In genomic region chr9:127754099-127754760, GRCh38 we compare ENCODE assay signal across 1 cellular context.
TF ChIP-seq lines count a peak whose summit lies in the region.

No MANE protein-coding gene starts in this region.

TF ChIP-seq in WTC11, 78 proteins besides CTCF, POLR2A, EP300 and RAD21 (continued from another document):
- TF ChIP-seq SOX15 (CRISPR knock-in tag; IDR thresholded peaks at IDR 0.05), result no peak
- TF ChIP-seq TCF7 (CRISPR knock-in tag; IDR thresholded peaks at IDR 0.05; ENCODE audit: low read depth), result no peak
- TF ChIP-seq NR2C2 (CRISPR knock-in tag; IDR thresholded peaks at IDR 0.05), result no peak
- peak; percentile 41; the same call in 1 of the 2 replicates for TF ChIP-seq ARID4B (CRISPR knock-in tag; IDR thresholded peaks at IDR 0.05; ENCODE audit: borderline replicate concordance)
- no peak for TF ChIP-seq AR (CRISPR knock-in tag; IDR thresholded peaks at IDR 0.05)
- TF ChIP-seq TEAD4 (CRISPR knock-in tag; IDR thresholded peaks at IDR 0.05), result no peak
- TF ChIP-seq ZNF396 (CRISPR knock-in tag; IDR thresholded peaks at IDR 0.05; ENCODE audit: borderline replicate concordance), result no peak
- no peak for TF ChIP-seq KAT7 (CRISPR knock-in tag; IDR thresholded peaks at IDR 0.05; ENCODE audit: borderline replicate concordance)
- TF ChIP-seq FOXP1 (CRISPR knock-in tag; IDR thresholded peaks at IDR 0.05; ENCODE audit: borderline replicate concordance), result no peak
- TF ChIP-seq SMAD3 (CRISPR knock-in tag; IDR thresholded peaks at IDR 0.05; ENCODE audit: borderline replicate concordance), result no peak
- peak; percentile 69 for TF ChIP-seq SP1 (CRISPR knock-in tag; conservative IDR thresholded peaks at IDR 0.05)
- TF ChIP-seq ZNF423 (CRISPR knock-in tag; IDR thresholded peaks at IDR 0.05), result no peak
- no peak for TF ChIP-seq GRHL2 (CRISPR knock-in tag; IDR thresholded peaks at IDR 0.05; ENCODE audit: insufficient replicate concordance, severe bottlenecking)
- TF ChIP-seq ZNF281 (CRISPR knock-in tag; IDR thresholded peaks at IDR 0.05), result no peak
- 0 out of 2 replicates have a peak, but pooled peaks have one; percentile 18 for TF ChIP-seq STAT6 (CRISPR knock-in tag; conservative IDR thresholded peaks at IDR 0.05; ENCODE audit: low read depth)
- 0 out of 2 replicates have a peak, but pooled peaks have one; percentile 77 for TF ChIP-seq ZNF138 (CRISPR knock-in tag; conservative IDR thresholded peaks at IDR 0.05)
- TF ChIP-seq MYBL2 (CRISPR knock-in tag; IDR thresholded peaks at IDR 0.05), result peak; percentile 27; the same call in 1 of the 2 replicates
- TF ChIP-seq CBFB (CRISPR knock-in tag; IDR thresholded peaks at IDR 0.05; ENCODE audit: low read depth), result no peak
TF ChIP-seq in WTC11: peak in this region for 9.
